In genomic region chr2:121241466-121241865, GRCh38 we compare ENCODE assay signal across 18 cellular contexts. TPM values are rescaled to one million over a fixed set of nuclear protein-coding genes. Genes with fewer than 3 reads are reported as not detected.
DNase-seq lines count a peak whose midpoint lies in the region; ATAC-seq, FAIRE-seq and TF ChIP-seq lines count a peak whose summit lies in the region.
"Had no signal": no experiment of that assay in that cellular context is flagged by ENCODE, and none has a peak within 500 bp of the region (broad histone marks: within the 10 kb centered on the region; RNA-seq: fewer than 3 reads in every experiment).

No MANE protein-coding gene starts in this region.

- H3K36me3 Mint-ChIP-seq in activated T-cell treated with anti-CD3 and anti-CD28 coated beads, Interleukin-2, amount 50 U/mL, for 24 hours (ENCODE audit: low read depth) = no peaks in the 10 kb centered on the region
- H3K36me3 Mint-ChIP-seq: CD14-positive monocyte; CD8-positive, alpha-beta T cell had no signal

- ATAC-seq in GM18505 (IDR thresholded peaks at IDR 0.05; ENCODE audit: unreplicated experiment) = no peak
- ATAC-seq: A549; CD8-positive, alpha-beta T cell; HepG2 had no signal

- no peak overlapping the region for H3K4me3 ChIP-seq in kidney (ENCODE audit: low read length in 2 of 2)
- no peak overlapping the region for H3K4me3 ChIP-seq in BE2C (ENCODE audit: low read depth, low read length)
- H3K4me3 ChIP-seq: A549 had no signal

- DNase-seq in G401 (ENCODE audit: low spot score) (peak; percentile 62), NCI-H1694 treated with DMSO at 0.1 percent for 48 hours (lab: John Stamatoyannopoulos, UW) (peak; percentile 76), RWPE1 (ENCODE audit: low spot score) (no peak), kidney (peak; percentile 2), NCI-H1417 treated with DMSO at 0.1 percent for 48 hours (lab: John Stamatoyannopoulos, UW) (no peak), BE2C (no peak)
- DNase-seq in activated T-cell treated with anti-CD3 and anti-CD28 coated beads, Interleukin-2, amount 50 U/mL, for 24 hours = no peak
- DNase-seq: Caco-2; CD8-positive, alpha-beta T cell; EL; GDM1; HCEC 1CT; HFFc6 had no signal

- no peak overlapping the region for H3K4me3 Mint-ChIP-seq in activated T-cell treated with anti-CD3 and anti-CD28 coated beads, Interleukin-2, amount 50 U/mL, for 24 hours
- H3K4me3 Mint-ChIP-seq: CD14-positive monocyte; CD8-positive, alpha-beta T cell; HFFc6 had no signal

- intact Hi-C loops in kidney (cut with DNase I) = no loop called here

- no peaks in the 10 kb centered on the region for H3K27me3 Mint-ChIP-seq in activated T-cell treated with anti-CD3 and anti-CD28 coated beads, Interleukin-2, amount 50 U/mL, for 24 hours

- POLR2A ChIA-PET in RWPE1 (lab: Yijun Ruan, JAX; ENCODE audit: low non-redundant PET) = no interaction called here

- no peak overlapping the region for H3K27ac Mint-ChIP-seq in activated T-cell treated with anti-CD3 and anti-CD28 coated beads, Interleukin-2, amount 50 U/mL, for 24 hours
- H3K27ac Mint-ChIP-seq: CD8-positive, alpha-beta T cell; HFFc6 had no signal

- no peaks in the 10 kb centered on the region for H3K27me3 ChIP-seq in BE2C

- H3K4me1 Mint-ChIP-seq in activated T-cell treated with anti-CD3 and anti-CD28 coated beads, Interleukin-2, amount 50 U/mL, for 24 hours (ENCODE audit: low read depth) = no peaks in the 10 kb centered on the region

- no peak for FAIRE-seq in kidney (lab: Jason Lieb, UNC)
- FAIRE-seq: A549, HepG2 had no signal

- no peak overlapping the region for H3K9ac ChIP-seq in kidney (ENCODE audit: low read length in 2 of 2)

- no peak for TF ChIP-seq CTCF in RWPE1 (conservative IDR thresholded peaks at IDR 0.05; ENCODE audit: low read depth)
- TF ChIP-seq CTCF in kidney (IDR thresholded peaks at IDR 0.05; ENCODE audit: borderline replicate concordance, extremely low read depth, insufficient read depth) = no peak
- TF ChIP-seq CTCF in BE2C (IDR thresholded peaks at IDR 0.05; ENCODE audit: low read depth, low read length) = no peak

- no peak for TF ChIP-seq POLR2A in GM18505 (IDR thresholded peaks at IDR 0.05; ENCODE audit: borderline replicate concordance, extremely low read depth, insufficient read depth, insufficient read length)

- H3K36me3 ChIP-seq in kidney (ENCODE audit: control insufficient read depth in 1 of 2, insufficient read depth in 2 of 2, low read length in 2 of 2) (peaks cover 69 to 90% of the 10 kb centered on the region in 2 donors), BE2C (no peaks in the 10 kb centered on the region)

- H3K4me1 ChIP-seq in kidney (ENCODE audit: control insufficient read depth in 1 of 2, insufficient read depth in 1 of 2, low read depth in 1 of 2, low read length in 2 of 2) (peaks cover 10 to 21% of the 10 kb centered on the region in 2 donors), BE2C (no peaks in the 10 kb centered on the region)
- H3K4me1 ChIP-seq: A549, Caco-2 had no signal

- in situ Hi-C loops in G401 (cut with HindIII; ENCODE audit: low sequenced_read_pairs) = no loop called here

- H3K27ac ChIP-seq in RWPE1 = peak overlapping the region; percentile 42
- peak overlapping the region in 1 of 2 donors; percentile 7 for H3K27ac ChIP-seq in kidney (ENCODE audit: low read depth in 2 of 2, low read length in 2 of 2)
- H3K27ac ChIP-seq: A549 had no signal

- CTCF ChIA-PET in RWPE1 (lab: Yijun Ruan, JAX) = no interaction called here

- no peaks in the 10 kb centered on the region for H3K9me3 ChIP-seq in kidney (ENCODE audit: control insufficient read depth in 1 of 2, low read length in 2 of 2)
- H3K9me3 ChIP-seq in BE2C = no peaks in the 10 kb centered on the region
- H3K9me3 ChIP-seq: A549, Caco-2 had no signal

- H3K9me3 Mint-ChIP-seq in activated T-cell treated with anti-CD3 and anti-CD28 coated beads, Interleukin-2, amount 50 U/mL, for 24 hours = no peaks in the 10 kb centered on the region
- H3K9me3 Mint-ChIP-seq: CD8-positive, alpha-beta T cell; HFFc6 had no signal

RNA-seq across cellular contexts. Expression of gene TFCP2L1, which starts 43.5 kb away (rescaled TPM):
- total RNA-seq in G401 (2014; rRNA removed; shearing (Covaris generic)) = 0.03 TPM in 1 of 2 replicates, not detected in the other
- total RNA-seq in kidney = 172 TPM
- polyA plus RNA-seq in kidney (ENCODE audit: insufficient read depth, low read depth, low replicate concordance) = 44.4 TPM
- polyA plus RNA-seq in BE2C (2012; ENCODE audit: insufficient read depth, insufficient read length, low read depth) = 0.25 TPM
- total RNA-seq: HepG2 had no signal
- polyA plus RNA-seq: AG04450 had no signal

Comparison
In these comparisons a context has a peak if more than half of its experiments do, and no peak if none do; other contexts are left out.
1. DNase-seq: peak in G401 (single experiment), NCI-H1694 treated with DMSO at 0.1 percent for 48 hours (single experiment) and kidney (single experiment); none in RWPE1 (single experiment), NCI-H1417 treated with DMSO at 0.1 percent for 48 hours (single experiment), BE2C (single experiment) and activated T-cell treated with anti-CD3 and anti-CD28 coated beads, Interleukin-2, amount 50 U/mL, for 24 hours (single experiment).
2. RNA of gene TFCP2L1, which starts 43.5 kb away (total RNA-seq): 172 TPM in kidney (single experiment); 0.03 TPM in G401; every median in the first group is over 100 times any median in the second.